In the genomic region with DNA sequence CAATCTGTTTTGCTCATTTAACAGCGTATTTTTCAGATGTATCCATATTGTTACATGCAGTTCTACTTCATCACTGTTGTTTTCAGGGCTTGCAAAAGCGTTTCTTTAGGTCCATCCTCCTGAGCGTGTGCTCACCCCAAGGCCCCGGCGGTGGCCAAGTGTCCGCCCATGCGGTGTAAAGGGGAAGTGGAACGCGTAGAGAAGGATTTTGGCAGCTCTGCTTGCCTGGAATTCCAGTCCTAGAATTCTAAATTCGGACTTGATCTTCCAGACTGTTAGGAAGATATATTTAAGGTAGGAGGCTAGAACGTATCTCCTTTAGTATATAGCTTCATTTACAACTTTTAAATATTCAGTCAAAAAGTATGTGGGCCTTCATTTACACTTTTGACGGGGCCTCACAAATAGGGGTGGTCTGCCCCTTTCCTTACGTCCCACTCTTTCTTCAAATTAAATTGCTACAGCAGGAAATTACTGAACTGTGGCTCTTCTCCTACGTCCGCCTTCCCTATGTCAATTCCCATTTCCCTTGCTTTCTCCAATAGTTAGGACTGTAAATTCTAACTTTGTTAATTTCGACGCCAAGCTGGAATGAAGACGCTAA, we compare ENCODE assay signal across 8 cellular contexts. TPM values are rescaled to one million over a fixed set of nuclear protein-coding genes. Genes with fewer than 3 reads are reported as not detected.
DNase-seq lines count a peak whose midpoint lies in the region; ATAC-seq and TF ChIP-seq lines count a peak whose summit lies in the region.

No MANE protein-coding gene starts in this region.

- peak; percentile 19 for TF ChIP-seq CTCF in cardiac fibroblast (IDR thresholded peaks at IDR 0.05; ENCODE audit: low read depth, low read length)

- peak overlapping the region; percentile 60 to 90 (median 79) for H3K9ac ChIP-seq in subcutaneous abdominal adipose tissue (ENCODE audit: low read length in 5 of 5)

- POLR2A ChIA-PET in activated CD4-positive, alpha-beta T cell treated with anti-CD3 and anti-CD28 coated beads for 36 hours (lab: Charles Lee) = interaction anchor here (0.5 to 2.2 kb wide), 5 partner anchors 10 to 1528 kb away, joined by 3 to 8 read pairs (median 4); partner anchors contain the start of genes LNP1 and TOMM70

- H3K27me3 ChIP-seq in subcutaneous abdominal adipose tissue (ENCODE audit: control insufficient read depth in 5 of 5, insufficient read depth in 4 of 5, low read length in 5 of 5) = no peaks in the 10 kb centered on the region

- CTCF ChIA-PET in activated CD4-positive, alpha-beta T cell treated with anti-CD3 and anti-CD28 coated beads for 36 hours (lab: Charles Lee) = interaction anchor here (0.6 to 2.0 kb wide), 12 partner anchors 9 to 569 kb away, joined by 3 to 10 read pairs (median 4); partner anchors contain the start of genes LNP1 and TOMM70

- peak overlapping the region; percentile 35 to 100 for H3K4me3 ChIP-seq in cardiac fibroblast (replicated peaks in 1 of 2; ENCODE audit: low read depth in 2 of 2, low read length in 2 of 2)
- peak overlapping the region; percentile 64 to 100 (median 77) for H3K4me3 ChIP-seq in subcutaneous abdominal adipose tissue (ENCODE audit: low read depth in 1 of 5, low read length in 5 of 5)

- peak overlapping the region; percentile 95 for H3K27ac ChIP-seq in subcutaneous abdominal adipose tissue (ENCODE audit: low read depth, low read length)

- H3K36me3 Mint-ChIP-seq in activated CD4-positive, alpha-beta T cell treated with anti-CD3 and anti-CD28 coated beads for 36 hours (ENCODE audit: low read depth) = no peaks in the 10 kb centered on the region

- intact Hi-C loops in activated CD4-positive, alpha-beta T cell treated with anti-CD3 and anti-CD28 coated beads for 36 hours (cut with DNase I, micrococcal nuclease) = loop anchor here (1.0 to 5.0 kb wide), 9 partner anchors 75 to 1465 kb away; partner anchors contain the start of genes CMSS1 (in 2 of the 2), LNP1 (in 2 of the 2), TFG (in 2 of the 2) and TOMM70 (in 2 of the 2)

- DNase-seq in activated CD4-positive, alpha-beta T cell treated with anti-CD3 and anti-CD28 coated beads for 36 hours = no peak
- no peak for DNase-seq in activated CD4-positive, alpha-beta T cell treated with anti-CD3 and anti-CD28 coated beads for 4 hours
- DNase-seq in NCI-H82 treated with DMSO at 0.1 percent for 48 hours (lab: John Stamatoyannopoulos, UW; ENCODE audit: unreplicated experiment) (peak; percentile 52), cardiac fibroblast (ENCODE audit: low read depth in 2 of 2) (peak; percentile 73 to 83), kidney tubule cell (ENCODE audit: low spot score) (peak; percentile 38), NCI-H1436 treated with DMSO at 0.1 percent for 48 hours (lab: John Stamatoyannopoulos, UW) (no peak)
- DNase-seq in activated CD4-positive, CD25-positive, alpha-beta regulatory T cell treated with anti-CD3 and anti-CD28 coated beads, Interleukin-2, amount 50 U/mL, for 72 hours = no peak

- no peaks in the 10 kb centered on the region for H3K9me3 Mint-ChIP-seq in activated CD4-positive, alpha-beta T cell treated with anti-CD3 and anti-CD28 coated beads for 36 hours (ENCODE audit: low read depth)

- H3K4me1 ChIP-seq in subcutaneous abdominal adipose tissue (ENCODE audit: control insufficient read depth in 5 of 5, insufficient read depth in 5 of 5, low read length in 5 of 5) = peaks cover 2 to 65% (median 56%) of the 10 kb centered on the region in 5 donors

- H3K27ac Mint-ChIP-seq in activated CD4-positive, alpha-beta T cell treated with anti-CD3 and anti-CD28 coated beads for 36 hours = peak overlapping the region; percentile 96

- no peaks in the 10 kb centered on the region for H3K27me3 Mint-ChIP-seq in activated CD4-positive, alpha-beta T cell treated with anti-CD3 and anti-CD28 coated beads for 36 hours

- no peaks in the 10 kb centered on the region for H3K36me3 ChIP-seq in subcutaneous abdominal adipose tissue (ENCODE audit: control insufficient read depth in 5 of 5, insufficient read depth in 5 of 5, low read length in 5 of 5)

- no peaks in the 10 kb centered on the region for H3K9me3 ChIP-seq in subcutaneous abdominal adipose tissue (ENCODE audit: control insufficient read depth in 5 of 5, low read length in 5 of 5)

- H3K4me3 Mint-ChIP-seq in activated CD4-positive, alpha-beta T cell treated with anti-CD3 and anti-CD28 coated beads for 36 hours = peak overlapping the region; percentile 91

- ATAC-seq in activated CD4-positive, alpha-beta T cell treated with anti-CD3 and anti-CD28 coated beads for 36 hours = no peak

- H3K4me1 Mint-ChIP-seq in activated CD4-positive, alpha-beta T cell treated with anti-CD3 and anti-CD28 coated beads for 36 hours = peaks cover 58% of the 10 kb centered on the region

RNA-seq across cellular contexts. Expression of gene TBC1D23, which starts 0.6 kb away (rescaled TPM):
- total RNA-seq in activated CD4-positive, alpha-beta T cell treated with anti-CD3 and anti-CD28 coated beads for 36 hours = 10 to 100 TPM; 17.6 to 19.4 TPM

Comparison
In these comparisons a context has a peak if more than half of its experiments do, and no peak if none do; other contexts are left out.
1. DNase-seq: peak in NCI-H82 treated with DMSO at 0.1 percent for 48 hours (single experiment), cardiac fibroblast (2 of 2) and kidney tubule cell (single experiment); none in activated CD4-positive, alpha-beta T cell treated with anti-CD3 and anti-CD28 coated beads for 36 hours (single experiment), activated CD4-positive, alpha-beta T cell treated with anti-CD3 and anti-CD28 coated beads for 4 hours (0 of 2), NCI-H1436 treated with DMSO at 0.1 percent for 48 hours (single experiment) and activated CD4-positive, CD25-positive, alpha-beta regulatory T cell treated with anti-CD3 and anti-CD28 coated beads, Interleukin-2, amount 50 U/mL, for 72 hours (single experiment).